13 cellular contexts compared by ENCODE assay signal in genomic region chr15:93047621-93048425, GRCh38. TPM values are rescaled to one million over a fixed set of nuclear protein-coding genes. Genes with fewer than 3 reads are reported as not detected.
DNase-seq lines count a peak whose midpoint lies in the region; ATAC-seq and TF ChIP-seq lines count a peak whose summit lies in the region.
"Had no signal": no experiment of that assay in that cellular context is flagged by ENCODE, and none has a peak within 500 bp of the region (broad histone marks: within the 10 kb centered on the region; RNA-seq: fewer than 3 reads in every experiment).

No MANE protein-coding gene starts in this region.

- H3K4me3 Mint-ChIP-seq in naive thymus-derived CD4-positive, alpha-beta T cell: peak overlapping the region in 8 of 10 donors; percentile 14 to 67 (median 42)
- H3K4me3 Mint-ChIP-seq: T-helper 1 cell treated with Interleukin-12 subunit alpha and Interleukin-12 subunit beta and Interleukin-4 antibody, amounts not matched to agents 30 μg/mL and 1 μg/mL, for 36 hours had no signal

- DNase-seq in DND-41 (peak; percentile 62), KBM-7 (peak; percentile 49), DMS79 (lab: John Stamatoyannopoulos, UW) (no peak), A172 (ENCODE audit: low spot score) (no peak)
- DNase-seq in activated effector memory CD4-positive, alpha-beta T cell treated with anti-CD3 and anti-CD28 coated beads, Interleukin-2, amount 50 U/mL, for 16 hours: peak; percentile 67
- peak in 4 of 9 donors; percentile 23 to 40 (median 34) for DNase-seq in naive thymus-derived CD4-positive, alpha-beta T cell
- DNase-seq in stimulated activated CD4-positive, alpha-beta T cell treated with anti-CD3 and anti-CD28 coated beads, Interleukin-1b, Interleukin-23, amount 100 ng/mL, for 48 hours: no peak
- DNase-seq: dermis blood vessel endothelial cell, DMS53, HCEC 1CT, NCI-H2107 had no signal

- no peak overlapping the region for H3K4me3 ChIP-seq in DND-41 (ENCODE audit: low read depth in 1 of 2, low read length in 2 of 2)
- no peak overlapping the region for H3K4me3 ChIP-seq in naive thymus-derived CD4-positive, alpha-beta T cell (ENCODE audit: low read length)

- H3K79me2 ChIP-seq in DND-41 (ENCODE audit: insufficient read depth, low read length): no peaks in the 10 kb centered on the region
- H3K79me2 ChIP-seq: parathyroid adenoma had no signal

- H3K9me3 ChIP-seq in DND-41 (ENCODE audit: insufficient read depth, low read length, severe bottlenecking): peaks cover 3% of the 10 kb centered on the region
- H3K9me3 ChIP-seq in naive thymus-derived CD4-positive, alpha-beta T cell (ENCODE audit: control insufficient read depth in 2 of 3, low read length in 3 of 3): peaks cover 0 to 8% (median 0%) of the 10 kb centered on the region in 3 experiments

- peaks cover 83% of the 10 kb centered on the region for H3K36me3 ChIP-seq in DND-41 (ENCODE audit: insufficient read depth, low read length)
- H3K36me3 ChIP-seq in naive thymus-derived CD4-positive, alpha-beta T cell (ENCODE audit: control insufficient read depth in 2 of 3, insufficient read depth in 3 of 3, low read length in 3 of 3): no peaks in the 10 kb centered on the region

- POLR2A ChIA-PET in naive thymus-derived CD4-positive, alpha-beta T cell (lab: Charles Lee): no interaction called here

- peaks cover 0 to 5% (median 3%) of the 10 kb centered on the region in 5 donors for H3K36me3 Mint-ChIP-seq in naive thymus-derived CD4-positive, alpha-beta T cell

- no peaks in the 10 kb centered on the region for H4K20me1 ChIP-seq in DND-41 (ENCODE audit: insufficient read depth, low read length)

- H3K4me2 ChIP-seq in DND-41 (ENCODE audit: insufficient read depth, low read length): no peak overlapping the region

- H3K9me3 Mint-ChIP-seq in naive thymus-derived CD4-positive, alpha-beta T cell: peaks cover 0 to 11% (median 4%) of the 10 kb centered on the region in 11 donors

- intact Hi-C loops in naive thymus-derived CD4-positive, alpha-beta T cell (cut with micrococcal nuclease): no loop called here

- peaks cover 0 to 6% (median 0%) of the 10 kb centered on the region in 5 donors for H3K27me3 Mint-ChIP-seq in naive thymus-derived CD4-positive, alpha-beta T cell

- CTCF ChIA-PET in naive thymus-derived CD4-positive, alpha-beta T cell (lab: Charles Lee): no interaction called here

- peaks cover 6 to 40% (median 32%) of the 10 kb centered on the region in 7 donors for H3K4me1 Mint-ChIP-seq in naive thymus-derived CD4-positive, alpha-beta T cell

- peak; percentile 78 for ATAC-seq in DND-41 (ENCODE audit: insufficient read depth, low read depth)
- peak; percentile 77 for ATAC-seq in naive thymus-derived CD4-positive, alpha-beta T cell

- in situ Hi-C loops in KBM-7 (cut with MboI; ENCODE audit: low pct_unique_long_range_greater_than_20kb, low sequenced_read_pairs): loop anchor here (25.0 kb wide), 1 partner anchor 1064 kb away; no protein-coding TSS in a partner anchor

- H3K27ac ChIP-seq in DND-41 (ENCODE audit: low read length): peak overlapping the region; percentile 50
- no peak overlapping the region for H3K27ac ChIP-seq in naive thymus-derived CD4-positive, alpha-beta T cell (ENCODE audit: low read depth, low read length)
- H3K27ac ChIP-seq: parathyroid adenoma had no signal

- TF ChIP-seq CTCF in DND-41 (IDR thresholded peaks at IDR 0.05; ENCODE audit: borderline replicate concordance, extremely low read depth, low read length, poor library complexity, severe bottlenecking): no peak

- H3K4me1 ChIP-seq in DND-41 (ENCODE audit: insufficient read depth, low read length): peaks cover 17% of the 10 kb centered on the region
- H3K4me1 ChIP-seq in naive thymus-derived CD4-positive, alpha-beta T cell (ENCODE audit: control insufficient read depth in 2 of 2, insufficient read depth in 2 of 2, low read length in 2 of 2): peaks cover 17 to 39% of the 10 kb centered on the region in 2 donors
- H3K4me1 ChIP-seq: parathyroid adenoma had no signal

- peak overlapping the region; percentile 34 to 89 (median 69) for H3K27ac Mint-ChIP-seq in naive thymus-derived CD4-positive, alpha-beta T cell
- H3K27ac Mint-ChIP-seq: T-helper 1 cell treated with Interleukin-12 subunit alpha and Interleukin-12 subunit beta and Interleukin-4 antibody, amounts not matched to agents 30 μg/mL and 1 μg/mL, for 36 hours had no signal

- no peak overlapping the region for H2AFZ ChIP-seq in DND-41 (ENCODE audit: low read depth, low read length)
- H2AFZ ChIP-seq: parathyroid adenoma had no signal

- H3K27me3 ChIP-seq in DND-41 (ENCODE audit: insufficient read depth, low read length, poor library complexity): no peaks in the 10 kb centered on the region
- H3K27me3 ChIP-seq in naive thymus-derived CD4-positive, alpha-beta T cell (ENCODE audit: control insufficient read depth in 2 of 2, insufficient read depth in 2 of 2, low read length in 2 of 2): no peaks in the 10 kb centered on the region

- no peak overlapping the region for H3K9ac ChIP-seq in DND-41 (ENCODE audit: low read depth, low read length)
- H3K9ac ChIP-seq: parathyroid adenoma had no signal

RNA-seq across cellular contexts. Expression of gene RGMA, which starts 41.2 kb away (rescaled TPM):
- total RNA-seq in naive thymus-derived CD4-positive, alpha-beta T cell: 1 to 10 TPM in 1 of 5 experiments, not detected in 4; 1.1 TPM
- polyA plus RNA-seq in naive thymus-derived CD4-positive, alpha-beta T cell: not detected
- total RNA-seq in A172 (2014; rRNA removed; shearing (Covaris generic)): 0.05 and 0.90 TPM in 2 replicates

Comparison
In these comparisons a context has a peak if more than half of its experiments do, and no peak if none do; other contexts are left out.
1. DNase-seq: peak in DND-41 (single experiment), KBM-7 (single experiment) and activated effector memory CD4-positive, alpha-beta T cell treated with anti-CD3 and anti-CD28 coated beads, Interleukin-2, amount 50 U/mL, for 16 hours (single experiment); none in DMS79 (single experiment), stimulated activated CD4-positive, alpha-beta T cell treated with anti-CD3 and anti-CD28 coated beads, Interleukin-1b, Interleukin-23, amount 100 ng/mL, for 48 hours (single experiment) and A172 (single experiment).